2 cellular contexts compared by ENCODE assay signal in the genomic region with DNA sequence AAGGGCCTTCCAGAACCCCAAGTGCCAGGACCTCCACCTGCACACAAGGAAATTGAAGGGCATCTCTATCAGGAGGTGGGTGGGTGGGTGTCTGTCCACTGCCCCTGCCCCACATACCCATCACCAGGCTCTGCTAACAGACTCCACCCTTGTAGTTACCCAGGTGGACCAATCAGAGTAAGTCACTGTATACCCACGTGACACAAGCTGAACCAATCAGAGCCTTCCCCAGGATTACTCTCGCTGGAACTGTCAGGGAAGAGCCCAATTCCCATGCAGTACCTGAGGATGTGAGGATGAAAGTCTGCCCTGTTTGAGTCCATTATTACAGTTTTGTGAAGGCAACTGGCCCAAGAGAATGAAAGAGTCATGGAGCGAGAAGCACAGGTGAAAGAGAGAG.
TF ChIP-seq lines count a peak whose summit lies in the region.

No MANE protein-coding gene starts in this region.

TF ChIP-seq in A549, 52 proteins besides CTCF, POLR2A, EP300 and RAD21:
- TF ChIP-seq, protein P1, sequence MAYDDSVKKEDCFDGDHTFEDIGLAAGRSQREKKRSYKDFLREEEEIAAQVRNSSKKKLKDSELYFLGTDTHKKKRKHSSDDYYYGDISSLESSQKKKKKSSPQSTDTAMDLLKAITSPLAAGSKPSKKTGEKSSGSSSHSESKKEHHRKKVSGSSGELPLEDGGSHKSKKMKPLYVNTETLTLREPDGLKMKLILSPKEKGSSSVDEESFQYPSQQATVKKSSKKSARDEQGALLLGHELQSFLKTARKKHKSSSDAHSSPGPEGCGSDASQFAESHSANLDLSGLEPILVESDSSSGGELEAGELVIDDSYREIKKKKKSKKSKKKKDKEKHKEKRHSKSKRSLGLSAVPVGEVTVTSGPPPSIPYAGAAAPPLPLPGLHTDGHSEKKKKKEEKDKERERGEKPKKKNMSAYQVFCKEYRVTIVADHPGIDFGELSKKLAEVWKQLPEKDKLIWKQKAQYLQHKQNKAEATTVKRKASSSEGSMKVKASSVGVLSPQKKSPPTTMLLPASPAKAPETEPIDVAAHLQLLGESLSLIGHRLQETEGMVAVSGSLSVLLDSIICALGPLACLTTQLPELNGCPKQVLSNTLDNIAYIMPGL (CRISPR knock-in tag; IDR thresholded peaks at IDR 0.05; ENCODE audit: borderline replicate concordance): no peak
- no peak for TF ChIP-seq GATA3 (IDR thresholded peaks at IDR 0.05; ENCODE audit: borderline replicate concordance)
- no peak for TF ChIP-seq CHD2 (IDR thresholded peaks at IDR 0.05; ENCODE audit: low read length, partially characterized antibody)
- no peak for TF ChIP-seq CHD4 (IDR thresholded peaks at IDR 0.05; ENCODE audit: borderline replicate concordance)
- TF ChIP-seq, protein P2, sequence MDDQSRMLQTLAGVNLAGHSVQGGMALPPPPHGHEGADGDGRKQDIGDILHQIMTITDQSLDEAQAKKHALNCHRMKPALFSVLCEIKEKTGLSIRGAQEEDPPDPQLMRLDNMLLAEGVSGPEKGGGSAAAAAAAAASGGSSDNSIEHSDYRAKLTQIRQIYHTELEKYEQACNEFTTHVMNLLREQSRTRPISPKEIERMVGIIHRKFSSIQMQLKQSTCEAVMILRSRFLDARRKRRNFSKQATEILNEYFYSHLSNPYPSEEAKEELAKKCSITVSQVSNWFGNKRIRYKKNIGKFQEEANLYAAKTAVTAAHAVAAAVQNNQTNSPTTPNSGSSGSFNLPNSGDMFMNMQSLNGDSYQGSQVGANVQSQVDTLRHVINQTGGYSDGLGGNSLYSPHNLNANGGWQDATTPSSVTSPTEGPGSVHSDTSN (IDR thresholded peaks at IDR 0.05): no peak
- no peak for TF ChIP-seq KDM1A (IDR thresholded peaks at IDR 0.05; ENCODE audit: low read depth)
- TF ChIP-seq, protein P3, sequence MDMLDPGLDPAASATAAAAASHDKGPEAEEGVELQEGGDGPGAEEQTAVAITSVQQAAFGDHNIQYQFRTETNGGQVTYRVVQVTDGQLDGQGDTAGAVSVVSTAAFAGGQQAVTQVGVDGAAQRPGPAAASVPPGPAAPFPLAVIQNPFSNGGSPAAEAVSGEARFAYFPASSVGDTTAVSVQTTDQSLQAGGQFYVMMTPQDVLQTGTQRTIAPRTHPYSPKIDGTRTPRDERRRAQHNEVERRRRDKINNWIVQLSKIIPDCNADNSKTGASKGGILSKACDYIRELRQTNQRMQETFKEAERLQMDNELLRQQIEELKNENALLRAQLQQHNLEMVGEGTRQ (IDR thresholded peaks at IDR 0.05): peak; percentile 44

TF ChIP-seq in K562, 482 proteins besides CTCF, POLR2A, EP300 and RAD21 (continued from another document):
- TF ChIP-seq NFYB (IDR thresholded peaks at IDR 0.05; ENCODE audit: extremely low read depth, insufficient read length) (peak; percentile 82), RAD51 (IDR thresholded peaks at IDR 0.05; ENCODE audit: borderline replicate concordance, low read depth) (peak; percentile 80), FOS (IDR thresholded peaks at IDR 0.05; ENCODE audit: extremely low read depth, insufficient read length) (peak; percentile 37), ELF2 (CRISPR knock-in tag; IDR thresholded peaks at IDR 0.05) (no peak)
- TF ChIP-seq, protein P4, sequence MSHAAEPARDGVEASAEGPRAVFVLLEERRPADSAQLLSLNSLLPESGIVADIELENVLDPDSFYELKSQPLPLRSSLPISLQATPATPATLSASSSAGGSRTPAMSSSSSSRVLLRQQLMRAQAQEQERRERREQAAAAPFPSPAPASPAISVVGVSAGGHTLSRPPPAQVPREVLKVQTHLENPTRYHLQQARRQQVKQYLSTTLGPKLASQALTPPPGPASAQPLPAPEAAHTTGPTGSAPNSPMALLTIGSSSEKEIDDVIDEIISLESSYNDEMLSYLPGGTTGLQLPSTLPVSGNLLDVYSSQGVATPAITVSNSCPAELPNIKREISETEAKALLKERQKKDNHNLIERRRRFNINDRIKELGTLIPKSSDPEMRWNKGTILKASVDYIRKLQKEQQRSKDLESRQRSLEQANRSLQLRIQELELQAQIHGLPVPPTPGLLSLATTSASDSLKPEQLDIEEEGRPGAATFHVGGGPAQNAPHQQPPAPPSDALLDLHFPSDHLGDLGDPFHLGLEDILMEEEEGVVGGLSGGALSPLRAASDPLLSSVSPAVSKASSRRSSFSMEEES (CRISPR knock-in tag; IDR thresholded peaks at IDR 0.05): peak; percentile 41
- TF ChIP-seq, protein P5, sequence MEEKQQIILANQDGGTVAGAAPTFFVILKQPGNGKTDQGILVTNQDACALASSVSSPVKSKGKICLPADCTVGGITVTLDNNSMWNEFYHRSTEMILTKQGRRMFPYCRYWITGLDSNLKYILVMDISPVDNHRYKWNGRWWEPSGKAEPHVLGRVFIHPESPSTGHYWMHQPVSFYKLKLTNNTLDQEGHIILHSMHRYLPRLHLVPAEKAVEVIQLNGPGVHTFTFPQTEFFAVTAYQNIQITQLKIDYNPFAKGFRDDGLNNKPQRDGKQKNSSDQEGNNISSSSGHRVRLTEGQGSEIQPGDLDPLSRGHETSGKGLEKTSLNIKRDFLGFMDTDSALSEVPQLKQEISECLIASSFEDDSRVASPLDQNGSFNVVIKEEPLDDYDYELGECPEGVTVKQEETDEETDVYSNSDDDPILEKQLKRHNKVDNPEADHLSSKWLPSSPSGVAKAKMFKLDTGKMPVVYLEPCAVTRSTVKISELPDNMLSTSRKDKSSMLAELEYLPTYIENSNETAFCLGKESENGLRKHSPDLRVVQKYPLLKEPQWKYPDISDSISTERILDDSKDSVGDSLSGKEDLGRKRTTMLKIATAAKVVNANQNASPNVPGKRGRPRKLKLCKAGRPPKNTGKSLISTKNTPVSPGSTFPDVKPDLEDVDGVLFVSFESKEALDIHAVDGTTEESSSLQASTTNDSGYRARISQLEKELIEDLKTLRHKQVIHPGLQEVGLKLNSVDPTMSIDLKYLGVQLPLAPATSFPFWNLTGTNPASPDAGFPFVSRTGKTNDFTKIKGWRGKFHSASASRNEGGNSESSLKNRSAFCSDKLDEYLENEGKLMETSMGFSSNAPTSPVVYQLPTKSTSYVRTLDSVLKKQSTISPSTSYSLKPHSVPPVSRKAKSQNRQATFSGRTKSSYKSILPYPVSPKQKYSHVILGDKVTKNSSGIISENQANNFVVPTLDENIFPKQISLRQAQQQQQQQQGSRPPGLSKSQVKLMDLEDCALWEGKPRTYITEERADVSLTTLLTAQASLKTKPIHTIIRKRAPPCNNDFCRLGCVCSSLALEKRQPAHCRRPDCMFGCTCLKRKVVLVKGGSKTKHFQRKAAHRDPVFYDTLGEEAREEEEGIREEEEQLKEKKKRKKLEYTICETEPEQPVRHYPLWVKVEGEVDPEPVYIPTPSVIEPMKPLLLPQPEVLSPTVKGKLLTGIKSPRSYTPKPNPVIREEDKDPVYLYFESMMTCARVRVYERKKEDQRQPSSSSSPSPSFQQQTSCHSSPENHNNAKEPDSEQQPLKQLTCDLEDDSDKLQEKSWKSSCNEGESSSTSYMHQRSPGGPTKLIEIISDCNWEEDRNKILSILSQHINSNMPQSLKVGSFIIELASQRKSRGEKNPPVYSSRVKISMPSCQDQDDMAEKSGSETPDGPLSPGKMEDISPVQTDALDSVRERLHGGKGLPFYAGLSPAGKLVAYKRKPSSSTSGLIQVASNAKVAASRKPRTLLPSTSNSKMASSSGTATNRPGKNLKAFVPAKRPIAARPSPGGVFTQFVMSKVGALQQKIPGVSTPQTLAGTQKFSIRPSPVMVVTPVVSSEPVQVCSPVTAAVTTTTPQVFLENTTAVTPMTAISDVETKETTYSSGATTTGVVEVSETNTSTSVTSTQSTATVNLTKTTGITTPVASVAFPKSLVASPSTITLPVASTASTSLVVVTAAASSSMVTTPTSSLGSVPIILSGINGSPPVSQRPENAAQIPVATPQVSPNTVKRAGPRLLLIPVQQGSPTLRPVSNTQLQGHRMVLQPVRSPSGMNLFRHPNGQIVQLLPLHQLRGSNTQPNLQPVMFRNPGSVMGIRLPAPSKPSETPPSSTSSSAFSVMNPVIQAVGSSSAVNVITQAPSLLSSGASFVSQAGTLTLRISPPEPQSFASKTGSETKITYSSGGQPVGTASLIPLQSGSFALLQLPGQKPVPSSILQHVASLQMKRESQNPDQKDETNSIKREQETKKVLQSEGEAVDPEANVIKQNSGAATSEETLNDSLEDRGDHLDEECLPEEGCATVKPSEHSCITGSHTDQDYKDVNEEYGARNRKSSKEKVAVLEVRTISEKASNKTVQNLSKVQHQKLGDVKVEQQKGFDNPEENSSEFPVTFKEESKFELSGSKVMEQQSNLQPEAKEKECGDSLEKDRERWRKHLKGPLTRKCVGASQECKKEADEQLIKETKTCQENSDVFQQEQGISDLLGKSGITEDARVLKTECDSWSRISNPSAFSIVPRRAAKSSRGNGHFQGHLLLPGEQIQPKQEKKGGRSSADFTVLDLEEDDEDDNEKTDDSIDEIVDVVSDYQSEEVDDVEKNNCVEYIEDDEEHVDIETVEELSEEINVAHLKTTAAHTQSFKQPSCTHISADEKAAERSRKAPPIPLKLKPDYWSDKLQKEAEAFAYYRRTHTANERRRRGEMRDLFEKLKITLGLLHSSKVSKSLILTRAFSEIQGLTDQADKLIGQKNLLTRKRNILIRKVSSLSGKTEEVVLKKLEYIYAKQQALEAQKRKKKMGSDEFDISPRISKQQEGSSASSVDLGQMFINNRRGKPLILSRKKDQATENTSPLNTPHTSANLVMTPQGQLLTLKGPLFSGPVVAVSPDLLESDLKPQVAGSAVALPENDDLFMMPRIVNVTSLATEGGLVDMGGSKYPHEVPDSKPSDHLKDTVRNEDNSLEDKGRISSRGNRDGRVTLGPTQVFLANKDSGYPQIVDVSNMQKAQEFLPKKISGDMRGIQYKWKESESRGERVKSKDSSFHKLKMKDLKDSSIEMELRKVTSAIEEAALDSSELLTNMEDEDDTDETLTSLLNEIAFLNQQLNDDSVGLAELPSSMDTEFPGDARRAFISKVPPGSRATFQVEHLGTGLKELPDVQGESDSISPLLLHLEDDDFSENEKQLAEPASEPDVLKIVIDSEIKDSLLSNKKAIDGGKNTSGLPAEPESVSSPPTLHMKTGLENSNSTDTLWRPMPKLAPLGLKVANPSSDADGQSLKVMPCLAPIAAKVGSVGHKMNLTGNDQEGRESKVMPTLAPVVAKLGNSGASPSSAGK (IDR thresholded peaks at IDR 0.05): no peak
- TF ChIP-seq, protein P6, sequence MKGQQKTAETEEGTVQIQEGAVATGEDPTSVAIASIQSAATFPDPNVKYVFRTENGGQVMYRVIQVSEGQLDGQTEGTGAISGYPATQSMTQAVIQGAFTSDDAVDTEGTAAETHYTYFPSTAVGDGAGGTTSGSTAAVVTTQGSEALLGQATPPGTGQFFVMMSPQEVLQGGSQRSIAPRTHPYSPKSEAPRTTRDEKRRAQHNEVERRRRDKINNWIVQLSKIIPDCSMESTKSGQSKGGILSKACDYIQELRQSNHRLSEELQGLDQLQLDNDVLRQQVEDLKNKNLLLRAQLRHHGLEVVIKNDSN (CRISPR knock-in tag; IDR thresholded peaks at IDR 0.05): peak; percentile 85
- TF ChIP-seq, protein P7, sequence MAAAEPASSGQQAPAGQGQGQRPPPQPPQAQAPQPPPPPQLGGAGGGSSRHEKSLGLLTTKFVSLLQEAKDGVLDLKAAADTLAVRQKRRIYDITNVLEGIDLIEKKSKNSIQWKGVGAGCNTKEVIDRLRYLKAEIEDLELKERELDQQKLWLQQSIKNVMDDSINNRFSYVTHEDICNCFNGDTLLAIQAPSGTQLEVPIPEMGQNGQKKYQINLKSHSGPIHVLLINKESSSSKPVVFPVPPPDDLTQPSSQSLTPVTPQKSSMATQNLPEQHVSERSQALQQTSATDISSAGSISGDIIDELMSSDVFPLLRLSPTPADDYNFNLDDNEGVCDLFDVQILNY (CRISPR knock-in tag; IDR thresholded peaks at IDR 0.05): no peak
- TF ChIP-seq, protein P3 (CRISPR knock-in tag; IDR thresholded peaks at IDR 0.05): peak; percentile 85
